1 cellular context compared by ENCODE assay signal in genomic region chr17:81509687-81510523, GRCh38.
A peak's percentile ranks its signal among the peaks of the same experiment; 100 is the strongest.
TF ChIP-seq lines count a peak whose summit lies in the region.

No MANE protein-coding gene starts in this region.

TF ChIP-seq in neural cell, 6 proteins besides CTCF, POLR2A, EP300 and RAD21 (continued from another document):
- peak; percentile 91 for TF ChIP-seq REST (IDR thresholded peaks at IDR 0.05; ENCODE audit: borderline replicate concordance)
